Comparison of ENCODE assay signal across 31 cellular contexts in the genomic region with DNA sequence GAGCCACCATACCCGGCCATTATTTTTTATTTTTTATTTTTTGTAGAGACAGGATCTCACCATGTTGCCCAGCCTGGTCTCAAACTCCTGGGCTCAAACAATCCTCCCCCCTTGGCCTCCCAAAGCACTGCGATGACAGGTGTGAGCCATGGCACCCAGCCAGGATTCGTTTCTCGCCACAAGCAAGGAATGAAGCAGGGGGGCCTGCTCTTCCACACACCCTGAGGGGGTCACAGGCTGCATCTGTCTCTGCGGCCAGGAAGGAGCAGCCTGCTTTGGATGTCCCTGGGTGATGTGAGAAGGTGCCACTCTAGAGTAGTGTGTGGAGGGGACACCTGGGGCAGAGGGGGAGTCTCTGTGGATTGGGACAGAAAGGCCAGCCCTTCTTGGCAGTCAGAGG. TPM values are rescaled to one million over a fixed set of nuclear protein-coding genes. Genes with fewer than 3 reads are reported as not detected.
DNase-seq lines count a peak whose midpoint lies in the region; ATAC-seq and TF ChIP-seq lines count a peak whose summit lies in the region.
"Had no signal": no experiment of that assay in that cellular context is flagged by ENCODE, and none has a peak within 500 bp of the region (broad histone marks: within the 10 kb centered on the region; RNA-seq: fewer than 3 reads in every experiment).

No MANE protein-coding gene starts in this region.

- WGBS in psoas muscle, 3 donors = 32 to 58% (median 39%) methylated on average over 5 of the region's 5 CpGs

- peaks cover 4% of the 10 kb centered on the region for H3K4me1 ChIP-seq in psoas muscle
- H3K4me1 ChIP-seq: Caco-2, right lobe of liver had no signal

- ATAC-seq in naive B cell (ENCODE audit: low read depth in 2 of 2) (no peak), psoas muscle (no peak)
- ATAC-seq: activated CD4-positive, CD25-positive, alpha-beta regulatory T cell treated with anti-CD3 and anti-CD28 coated beads, Interleukin-2, amount 50 U/mL, for 24 hours; esophagus mucosa; left cardiac atrium; right lobe of liver had no signal

- H3K27ac ChIP-seq in RWPE1 = peak overlapping the region; percentile 87
- H3K27ac ChIP-seq in psoas muscle = no peak overlapping the region
- H3K27ac ChIP-seq: neutrophil, right lobe of liver had no signal

- H3K4me3 ChIP-seq in psoas muscle = no peak overlapping the region
- H3K4me3 ChIP-seq: MG63, right lobe of liver had no signal

- peaks cover 0 to 3% of the 10 kb centered on the region in 2 donors for H3K36me3 ChIP-seq in psoas muscle (ENCODE audit: insufficient read depth in 1 of 2, low read depth in 1 of 2)
- H3K36me3 ChIP-seq: right lobe of liver had no signal

- H3K27ac Mint-ChIP-seq in naive B cell = no peak overlapping the region
- H3K27ac Mint-ChIP-seq: activated CD4-positive, alpha-beta memory T cell treated with anti-CD3 and anti-CD28 coated beads, Interleukin-2, amount 10 ng/mL, durations not matched to agents 7 days and 5 days; activated naive CD8-positive, alpha-beta T cell treated with anti-CD3 and anti-CD28 coated beads for 36 hours; dendritic cell treated with granulocyte-macrophage colony-stimulating factor and Interleukin-4, amounts not matched to agents 40 ng/mL and 50 ng/mL, for 4 days; endodermal cell; H9; type B pancreatic cell had no signal

- TF ChIP-seq CTCF in RWPE1 (conservative IDR thresholded peaks at IDR 0.05; ENCODE audit: low read depth) (no peak), psoas muscle (IDR thresholded peaks at IDR 0.05) (no peak)

- H3K27me3 ChIP-seq in psoas muscle (ENCODE audit: insufficient read depth in 3 of 3, low read length in 2 of 3) = no peaks in the 10 kb centered on the region
- H3K27me3 ChIP-seq: MG63, neutrophil, right lobe of liver had no signal

- peak; percentile 11 for DNase-seq in NCI-H510A (lab: John Stamatoyannopoulos, UW)
- no peak for DNase-seq in NCI-H510A treated with DMSO at 0.1 percent for 48 hours (lab: John Stamatoyannopoulos, UW)
- DNase-seq in NCI-H2029 (lab: John Stamatoyannopoulos, UW) = peak; percentile 49
- no peak for DNase-seq in RWPE1 (ENCODE audit: low spot score)
- no peak for DNase-seq in naive B cell
- DNase-seq in activated CD4-positive, alpha-beta T cell treated with anti-CD3 and anti-CD28 coated beads for 1 hour = no peak
- no peak for DNase-seq in activated CD4-positive, alpha-beta T cell treated with anti-CD3 and anti-CD28 coated beads, Interleukin-2, amount 50 U/mL, for 4 hours
- DNase-seq in psoas muscle = no peak
- DNase-seq: activated CD4-positive, alpha-beta memory T cell treated with anti-CD3 and anti-CD28 coated beads, Interleukin-2, amount 10 ng/mL, durations not matched to agents 7 days and 5 days; activated effector memory CD4-positive, alpha-beta T cell treated with Interleukin-2 at 50 U/mL for 16 hours; activated naive CD8-positive, alpha-beta T cell treated with anti-CD3 and anti-CD28 coated beads for 36 hours; activated T-cell treated with anti-CD3 and anti-CD28 coated beads for 4 hours; aorta; Caco-2; endodermal cell; foreskin fibroblast; H9; KBM-7; left cardiac atrium; MG63; NCI-H1417 treated with DMSO at 0.1 percent for 48 hours; NCI-H226; right lobe of liver; stimulated activated CD4-positive, alpha-beta T cell treated with anti-CD3 and anti-CD28 coated beads, Interleukin-12 subunit alpha, Interleukin-12 subunit beta, amount 100 ng/mL, for 4 hours; stimulated activated CD4-positive, alpha-beta T cell treated with anti-CD3 and anti-CD28 coated beads, Interleukin-4, amount 100 ng/mL, for 1 hour; T-helper 1 cell had no signal

- no peaks in the 10 kb centered on the region for H3K36me3 Mint-ChIP-seq in naive B cell
- H3K36me3 Mint-ChIP-seq: activated naive CD8-positive, alpha-beta T cell treated with anti-CD3 and anti-CD28 coated beads for 36 hours; type B pancreatic cell had no signal

- H3K27me3 Mint-ChIP-seq in naive B cell = no peaks in the 10 kb centered on the region
- H3K27me3 Mint-ChIP-seq: activated CD4-positive, alpha-beta memory T cell treated with anti-CD3 and anti-CD28 coated beads, Interleukin-2, amount 10 ng/mL, durations not matched to agents 7 days and 5 days; activated naive CD8-positive, alpha-beta T cell treated with anti-CD3 and anti-CD28 coated beads for 36 hours; type B pancreatic cell had no signal

- CTCF ChIA-PET in RWPE1 (lab: Yijun Ruan, JAX) = interaction anchor here (1.2 kb wide), 1 partner anchor 245 kb away, joined by 5 read pairs; no protein-coding TSS in a partner anchor

- intact Hi-C loops in psoas muscle (cut with DNase I) = no loop called here

- peaks cover 15 to 18% (median 18%) of the 10 kb centered on the region in 3 donors for H3K4me1 Mint-ChIP-seq in naive B cell
- H3K4me1 Mint-ChIP-seq: endodermal cell had no signal

- H3K9me3 ChIP-seq in psoas muscle = no peaks in the 10 kb centered on the region
- H3K9me3 ChIP-seq: Caco-2, MG63, neutrophil, right lobe of liver had no signal

- POLR2A ChIA-PET in RWPE1 (lab: Yijun Ruan, JAX; ENCODE audit: low non-redundant PET) = no interaction called here

- H3K4me3 Mint-ChIP-seq in naive B cell = peak overlapping the region in 6 of 8 donors; percentile 11 to 59 (median 30)
- H3K4me3 Mint-ChIP-seq: activated CD4-positive, alpha-beta memory T cell treated with anti-CD3 and anti-CD28 coated beads, Interleukin-2, amount 10 ng/mL, durations not matched to agents 7 days and 5 days; activated naive CD8-positive, alpha-beta T cell treated with anti-CD3 and anti-CD28 coated beads for 36 hours; dendritic cell treated with granulocyte-macrophage colony-stimulating factor and Interleukin-4, amounts not matched to agents 40 ng/mL and 50 ng/mL, for 4 days; endodermal cell; H9; type B pancreatic cell had no signal

- H3K9me3 Mint-ChIP-seq in naive B cell = no peaks in the 10 kb centered on the region
- H3K9me3 Mint-ChIP-seq: activated CD4-positive, alpha-beta memory T cell treated with anti-CD3 and anti-CD28 coated beads, Interleukin-2, amount 10 ng/mL, durations not matched to agents 7 days and 5 days; activated naive CD8-positive, alpha-beta T cell treated with anti-CD3 and anti-CD28 coated beads for 36 hours; dendritic cell treated with granulocyte-macrophage colony-stimulating factor and Interleukin-4, amounts not matched to agents 40 ng/mL and 50 ng/mL, for 4 days; endodermal cell; H9; type B pancreatic cell had no signal

RNA-seq across cellular contexts. Expression of gene FBXL18, which starts 28.7 kb away (rescaled TPM):
- polyA plus RNA-seq in naive B cell (ENCODE audit: low read depth in 6 of 6) (1 to 10 TPM in 2 of 6 donors, under 1 TPM in 3, not detected in 1; 0.32 to 1.2 (median 0.55) TPM), psoas muscle (10 to 100 TPM in 1 of 3 donors, 1 to 10 TPM in 2; 1.7 to 10.6 (median 2.1) TPM)
- 1 to 10 TPM; 4.0 to 9.8 (median 7.8) TPM for total RNA-seq in psoas muscle

RNA-seq across cellular contexts. Expression of gene ACTB, which starts 45.5 kb away (rescaled TPM):
- polyA plus RNA-seq in naive B cell (ENCODE audit: low read depth in 6 of 6) (over 10,000 TPM; 10,628 to 16,007 (median 11,568) TPM), psoas muscle (1,000 to 10,000 TPM in 1 of 3 donors, 100 to 1,000 TPM in 2; 223 to 1,482 (median 332) TPM)
- total RNA-seq in psoas muscle = 100 to 1,000 TPM; 351 to 761 (median 602) TPM

Comparison
In these comparisons a context has a peak if more than half of its experiments do, and no peak if none do; other contexts are left out.
1. DNase-seq: peak in NCI-H510A (single experiment) and NCI-H2029 (single experiment); none in NCI-H510A treated with DMSO at 0.1 percent for 48 hours (single experiment), RWPE1 (single experiment), naive B cell (single experiment), activated CD4-positive, alpha-beta T cell treated with anti-CD3 and anti-CD28 coated beads for 1 hour (single experiment), activated CD4-positive, alpha-beta T cell treated with anti-CD3 and anti-CD28 coated beads, Interleukin-2, amount 50 U/mL, for 4 hours (0 of 2) and psoas muscle (0 of 2).
2. RNA of gene ACTB, which starts 45.5 kb away (polyA plus RNA-seq): 10,628 to 16,007 TPM in naive B cell; 223 to 1,482 TPM in psoas muscle; every median in the first group is over 4 times any median in the second.